ENCODE assay signal across 1 cellular context in the genomic region with DNA sequence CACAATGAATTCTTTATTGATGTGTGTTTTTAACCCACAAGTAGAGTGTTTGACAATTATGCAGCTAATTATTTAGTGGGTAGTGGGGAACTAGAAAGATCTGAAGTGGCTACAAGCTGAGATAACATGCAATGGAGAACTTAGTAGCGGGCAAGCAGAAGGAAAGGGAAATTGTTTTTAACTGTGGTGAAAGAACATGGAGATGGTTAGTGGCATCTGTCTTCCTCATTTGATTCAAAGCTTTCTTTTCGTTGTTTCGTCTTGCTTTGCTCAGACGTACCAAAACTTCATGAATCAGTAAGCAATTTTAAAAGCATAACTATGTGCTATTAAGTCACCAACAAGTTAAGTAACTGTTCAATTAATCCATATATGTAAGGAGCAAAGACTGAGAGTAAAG.
TF ChIP-seq lines count a peak whose summit lies in the region.

No MANE protein-coding gene starts in this region.

TF ChIP-seq in SK-N-SH, 30 proteins besides CTCF, POLR2A, EP300 and RAD21 (continued from another document):
- TF ChIP-seq ZBTB33 (IDR thresholded peaks at IDR 0.05; ENCODE audit: borderline replicate concordance, low read depth) (no peak), ELF1 (IDR thresholded peaks at IDR 0.05) (no peak), SIN3A (IDR thresholded peaks at IDR 0.05; ENCODE audit: borderline replicate concordance, low read depth, low read length) (no peak)
TF ChIP-seq in SK-N-SH: peak in this region for 0.
